ENCODE assay signal across 22 cellular contexts in the genomic region with DNA sequence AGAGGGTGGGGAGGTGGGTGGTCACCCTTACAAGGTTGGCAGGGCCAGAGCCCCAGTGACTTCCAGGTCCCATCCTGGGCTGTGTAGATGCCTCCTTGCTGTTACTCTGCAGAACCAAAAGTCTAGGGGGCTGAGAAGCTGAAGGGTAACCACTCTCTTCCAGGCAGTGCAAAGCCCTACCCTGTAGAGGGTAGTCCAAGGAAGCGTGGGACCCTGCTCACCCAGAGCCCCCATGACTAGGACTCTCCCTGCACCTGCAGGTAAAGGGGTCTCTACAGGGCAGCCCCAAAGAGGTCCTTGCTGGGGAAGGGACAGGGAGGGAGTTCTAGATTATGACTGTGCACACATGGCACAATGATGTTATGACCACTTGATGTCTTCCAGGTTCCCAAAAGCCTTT. TPM values are rescaled to one million over a fixed set of nuclear protein-coding genes. Genes with fewer than 3 reads are reported as not detected.
A peak's percentile ranks its signal among the peaks of the same experiment; 100 is the strongest.
DNase-seq lines count a peak whose midpoint lies in the region; ATAC-seq and TF ChIP-seq lines count a peak whose summit lies in the region.
"Had no signal": no experiment of that assay in that cellular context is flagged by ENCODE, and none has a peak within 500 bp of the region (broad histone marks: within the 10 kb centered on the region; RNA-seq: fewer than 3 reads in every experiment).

No MANE protein-coding gene starts in this region.

- CTCF ChIA-PET in activated CD4-positive, alpha-beta memory T cell treated with anti-CD3 and anti-CD28 coated beads for 36 hours (lab: Charles Lee), result interaction anchor here (0.6 kb wide), 1 partner anchor 226 kb away, joined by 3 read pairs; no protein-coding TSS in a partner anchor
- CTCF ChIA-PET in activated CD4-positive, alpha-beta memory T cell treated with anti-CD3 and anti-CD28 coated beads, Interleukin-2, amount 10 ng/mL, durations not matched to agents 7 days and 5 days (lab: Charles Lee), result no interaction called here

- H3K4me3 ChIP-seq in effector memory CD4-positive, alpha-beta T cell (ENCODE audit: insufficient read depth, low read depth, low read length, poor library complexity, severe bottlenecking), result no peak overlapping the region
- H3K4me3 ChIP-seq: GM12878 had no signal

- H3K4me1 Mint-ChIP-seq in activated CD4-positive, alpha-beta memory T cell treated with anti-CD3 and anti-CD28 coated beads for 36 hours (ENCODE audit: low read depth), result peaks cover 65% of the 10 kb centered on the region
- peaks cover 54% of the 10 kb centered on the region for H3K4me1 Mint-ChIP-seq in activated CD4-positive, alpha-beta memory T cell treated with anti-CD3 and anti-CD28 coated beads, Interleukin-2, amount 10 ng/mL, durations not matched to agents 7 days and 5 days
- H3K4me1 Mint-ChIP-seq in T-helper 17 cell, result peaks cover 21% of the 10 kb centered on the region

- POLR2A ChIA-PET in activated CD4-positive, alpha-beta memory T cell treated with anti-CD3 and anti-CD28 coated beads for 36 hours (lab: Charles Lee), result no interaction called here
- POLR2A ChIA-PET in activated CD4-positive, alpha-beta memory T cell treated with anti-CD3 and anti-CD28 coated beads, Interleukin-2, amount 10 ng/mL, durations not matched to agents 7 days and 5 days (lab: Charles Lee), result no interaction called here

- peaks cover 50% of the 10 kb centered on the region for H3K36me3 Mint-ChIP-seq in activated CD4-positive, alpha-beta memory T cell treated with anti-CD3 and anti-CD28 coated beads for 36 hours
- peaks cover 71% of the 10 kb centered on the region for H3K36me3 Mint-ChIP-seq in activated CD4-positive, alpha-beta memory T cell treated with anti-CD3 and anti-CD28 coated beads, Interleukin-2, amount 10 ng/mL, durations not matched to agents 7 days and 5 days (ENCODE audit: low read depth)
- peaks cover 2% of the 10 kb centered on the region for H3K36me3 Mint-ChIP-seq in T-helper 17 cell (ENCODE audit: low read depth)

- no peak for DNase-seq in activated CD4-positive, alpha-beta memory T cell treated with anti-CD3 and anti-CD28 coated beads for 36 hours
- no peak for DNase-seq in activated CD4-positive, alpha-beta memory T cell treated with anti-CD3 and anti-CD28 coated beads, Interleukin-2, amount 10 ng/mL, durations not matched to agents 7 days and 5 days
- DNase-seq in T-helper 17 cell (no peak), GM20000 (ENCODE audit: low spot score) (no peak)
- DNase-seq in effector memory CD4-positive, alpha-beta T cell, result no peak
- DNase-seq in activated CD8-positive, alpha-beta memory T cell treated with anti-CD3 and anti-CD28 coated beads, Interleukin-2, amount 50 U/mL, for 4 hours, result no peak
- DNase-seq: 8988T; Calu3; CD4-positive, alpha-beta memory T cell; EL; GOT3; IMR-90; NCI-H1417 treated with DMSO at 0.1 percent for 48 hours; NCI-H187 treated with DMSO at 0.1 percent for 48 hours; NCI-H2227 treated with DMSO at 0.1 percent for 48 hours; NCI-H510A treated with DMSO at 0.1 percent for 48 hours; NCI-H82 had no signal

- peaks cover 11% of the 10 kb centered on the region for H3K4me1 ChIP-seq in effector memory CD4-positive, alpha-beta T cell (ENCODE audit: control insufficient read depth, insufficient read depth, low read length, poor library complexity, severe bottlenecking)

- ATAC-seq in T-helper 17 cell (no peak), GM21528 (IDR thresholded peaks at IDR 0.05; ENCODE audit: low FRiP score, unreplicated experiment) (no peak)
- ATAC-seq: GM12878 had no signal

- H3K4me3 Mint-ChIP-seq in activated CD4-positive, alpha-beta memory T cell treated with anti-CD3 and anti-CD28 coated beads for 36 hours, result no peak overlapping the region
- no peak overlapping the region for H3K4me3 Mint-ChIP-seq in activated CD4-positive, alpha-beta memory T cell treated with anti-CD3 and anti-CD28 coated beads, Interleukin-2, amount 10 ng/mL, durations not matched to agents 7 days and 5 days
- H3K4me3 Mint-ChIP-seq in T-helper 17 cell, result no peak overlapping the region
- H3K4me3 Mint-ChIP-seq: CD4-positive, alpha-beta memory T cell had no signal

- no peaks in the 10 kb centered on the region for H3K9me3 Mint-ChIP-seq in activated CD4-positive, alpha-beta memory T cell treated with anti-CD3 and anti-CD28 coated beads for 36 hours
- H3K9me3 Mint-ChIP-seq in activated CD4-positive, alpha-beta memory T cell treated with anti-CD3 and anti-CD28 coated beads, Interleukin-2, amount 10 ng/mL, durations not matched to agents 7 days and 5 days, result no peaks in the 10 kb centered on the region
- H3K9me3 Mint-ChIP-seq: CD4-positive, alpha-beta memory T cell had no signal

- intact Hi-C loops in activated CD4-positive, alpha-beta memory T cell treated with anti-CD3 and anti-CD28 coated beads for 36 hours (cut with micrococcal nuclease), result no loop called here

- peaks cover 72% of the 10 kb centered on the region for H3K36me3 ChIP-seq in effector memory CD4-positive, alpha-beta T cell (ENCODE audit: control insufficient read depth, insufficient read depth, low read length)

- no peaks in the 10 kb centered on the region for H3K9me3 ChIP-seq in T-helper 17 cell (ENCODE audit: control insufficient read depth, low read length, poor library complexity, severe bottlenecking)
- H3K9me3 ChIP-seq in effector memory CD4-positive, alpha-beta T cell (ENCODE audit: control insufficient read depth, low read length), result no peaks in the 10 kb centered on the region

- peak overlapping the region; percentile 42 for H3K27ac Mint-ChIP-seq in activated CD4-positive, alpha-beta memory T cell treated with anti-CD3 and anti-CD28 coated beads for 36 hours
- no peak overlapping the region for H3K27ac Mint-ChIP-seq in activated CD4-positive, alpha-beta memory T cell treated with anti-CD3 and anti-CD28 coated beads, Interleukin-2, amount 10 ng/mL, durations not matched to agents 7 days and 5 days
- H3K27ac Mint-ChIP-seq in T-helper 17 cell, result peak overlapping the region; percentile 2

- no peaks in the 10 kb centered on the region for H3K27me3 ChIP-seq in effector memory CD4-positive, alpha-beta T cell (replicated peaks; ENCODE audit: control insufficient read depth, insufficient read depth, low read length, poor library complexity, severe bottlenecking)

- H3K27me3 Mint-ChIP-seq in activated CD4-positive, alpha-beta memory T cell treated with anti-CD3 and anti-CD28 coated beads for 36 hours, result no peaks in the 10 kb centered on the region
- H3K27me3 Mint-ChIP-seq in activated CD4-positive, alpha-beta memory T cell treated with anti-CD3 and anti-CD28 coated beads, Interleukin-2, amount 10 ng/mL, durations not matched to agents 7 days and 5 days, result no peaks in the 10 kb centered on the region
- H3K27me3 Mint-ChIP-seq in T-helper 17 cell, result no peaks in the 10 kb centered on the region
- H3K27me3 Mint-ChIP-seq: CD4-positive, alpha-beta memory T cell had no signal

- no peak for TF ChIP-seq CTCF in GM20000 (IDR thresholded peaks at IDR 0.05; ENCODE audit: extremely low read depth, missing control alignments)

- peak overlapping the region; percentile 16 for H3K27ac ChIP-seq in effector memory CD4-positive, alpha-beta T cell (ENCODE audit: insufficient read depth, low read length, poor library complexity, severe bottlenecking)
- H3K27ac ChIP-seq in temporal lobe (ENCODE audit: low read depth, low read length), result peak overlapping the region; percentile 28

RNA-seq across cellular contexts. Expression of a gene that starts 14.2 kb away (rescaled TPM):
- under 1 TPM in 1 of 2 experiments, not detected in 1; 0.73 TPM for total RNA-seq in activated CD4-positive, alpha-beta memory T cell treated with anti-CD3 and anti-CD28 coated beads for 36 hours
- under 1 TPM; 0.91 to 0.95 TPM for total RNA-seq in activated CD4-positive, alpha-beta memory T cell treated with anti-CD3 and anti-CD28 coated beads, Interleukin-2, amount 10 ng/mL, durations not matched to agents 7 days and 5 days
- under 1 TPM; 0.73 to 0.85 TPM for total RNA-seq in T-helper 17 cell
- total RNA-seq in temporal lobe, result 0.25 TPM
- total RNA-seq: IMR-90, M059J, RPMI7951 had no signal

RNA-seq across cellular contexts. Expression of a gene that starts 30.2 kb away (rescaled TPM):
- total RNA-seq in activated CD4-positive, alpha-beta memory T cell treated with anti-CD3 and anti-CD28 coated beads for 36 hours, result 10 to 100 TPM; 36.9 to 39.4 TPM
- total RNA-seq in activated CD4-positive, alpha-beta memory T cell treated with anti-CD3 and anti-CD28 coated beads, Interleukin-2, amount 10 ng/mL, durations not matched to agents 7 days and 5 days, result 10 to 100 TPM; 57.1 to 59.5 TPM
- total RNA-seq in T-helper 17 cell (10 to 100 TPM; 56.8 to 63.7 TPM), temporal lobe (25.8 TPM)

RNA-seq across cellular contexts. Expression of a gene that starts 42.4 kb away (rescaled TPM):
- total RNA-seq in activated CD4-positive, alpha-beta memory T cell treated with anti-CD3 and anti-CD28 coated beads for 36 hours, result 10 to 100 TPM; 95.3 to 95.6 TPM
- 10 to 100 TPM; 84.0 to 88.8 TPM for total RNA-seq in activated CD4-positive, alpha-beta memory T cell treated with anti-CD3 and anti-CD28 coated beads, Interleukin-2, amount 10 ng/mL, durations not matched to agents 7 days and 5 days
- total RNA-seq in T-helper 17 cell, result 10 to 100 TPM; 87.0 to 88.0 TPM
- 50.9 TPM for total RNA-seq in temporal lobe
